In genomic region chr14:90235179-90235976, GRCh38 we compare ENCODE assay signal across 8 cellular contexts. TPM values are rescaled to one million over a fixed set of nuclear protein-coding genes. Genes with fewer than 3 reads are reported as not detected.
DNase-seq lines count a peak whose midpoint lies in the region; ATAC-seq and TF ChIP-seq lines count a peak whose summit lies in the region.

No MANE protein-coding gene starts in this region.

- TF ChIP-seq POLR2A in right lobe of liver (IDR thresholded peaks at IDR 0.05) = no peak

- no peaks in the 10 kb centered on the region for H3K27me3 ChIP-seq in right lobe of liver

- DNase-seq in GM12865 (ENCODE audit: low read depth) (peak; percentile 73), NCI-H446 (lab: John Stamatoyannopoulos, UW) (peak; percentile 43 to 80), choroid plexus epithelial cell (ENCODE audit: low read depth) (peak; percentile 67), right lobe of liver (peak; percentile 67 to 73 (median 71))
- DNase-seq in activated CD4-positive, alpha-beta T cell treated with anti-CD3 and anti-CD28 coated beads for 24 hours (ENCODE audit: low read depth in 2 of 2) = peak; percentile 48 to 75
- peak; percentile 30 for DNase-seq in stimulated activated CD8-positive, alpha-beta memory T cell treated with anti-CD3 and anti-CD28 coated beads, Interleukin-12 subunit alpha, Interleukin-12 subunit beta, amount 100 ng/mL, for 4 hours (ENCODE audit: low read depth)

- intact Hi-C loops in right lobe of liver (cut with DNase I) = loop anchor here in 1 of 2 donors (10.0 kb wide), 1 partner anchor 261 kb away; no protein-coding TSS in a partner anchor

- no peaks in the 10 kb centered on the region for H3K9me3 ChIP-seq in right lobe of liver

- TF ChIP-seq CTCF in GM12865 (IDR thresholded peaks at IDR 0.05; ENCODE audit: insufficient read depth, low read depth, low read length, missing control alignments) = peak; percentile 87
- peak; percentile 88 for TF ChIP-seq CTCF in choroid plexus epithelial cell (conservative IDR thresholded peaks at IDR 0.05; ENCODE audit: low read depth, low read length)
- peak; percentile 92 to 97 (median 94) for TF ChIP-seq CTCF in right lobe of liver (IDR thresholded peaks at IDR 0.05)

- H3K4me3 ChIP-seq in GM12865 (ENCODE audit: low read depth, low read length) = no peak overlapping the region
- H3K4me3 ChIP-seq in choroid plexus epithelial cell (ENCODE audit: low read depth, low read length) = no peak overlapping the region
- H3K4me3 ChIP-seq in right lobe of liver = no peak overlapping the region

- 23% methylated on average over 12 of the region's 25 CpGs for WGBS in right lobe of liver (ENCODE audit: insufficient coverage, low coverage, low lambda C conversion rate, missing lambda C conversion rate)

- H3K4me1 ChIP-seq in right lobe of liver = peaks cover 0 to 3% (median 0%) of the 10 kb centered on the region in 4 donors

- no peaks in the 10 kb centered on the region for H3K36me3 ChIP-seq in right lobe of liver

- ATAC-seq in HG03095 (IDR thresholded peaks at IDR 0.05; ENCODE audit: unreplicated experiment) (peak; percentile 57), right lobe of liver (peak; percentile 96 to 99 (median 98)), HG02763 (IDR thresholded peaks at IDR 0.05; ENCODE audit: unreplicated experiment) (no peak)

- H3K27ac ChIP-seq in right lobe of liver = no peak overlapping the region

RNA-seq across cellular contexts. Expression of gene PSMC1, which starts 21.0 kb away (rescaled TPM):
- 10 to 100 TPM; 40.1 to 79.0 (median 54.4) TPM for total RNA-seq in right lobe of liver
